11 cellular contexts compared by ENCODE assay signal in genomic region chr17:75228847-75229246, GRCh38. TPM values are rescaled to one million over a fixed set of nuclear protein-coding genes. Genes with fewer than 3 reads are reported as not detected.
DNase-seq lines count a peak whose midpoint lies in the region; ATAC-seq and TF ChIP-seq lines count a peak whose summit lies in the region.
"Had no signal": no experiment of that assay in that cellular context is flagged by ENCODE, and none has a peak within 500 bp of the region (broad histone marks: within the 10 kb centered on the region; RNA-seq: fewer than 3 reads in every experiment).

No MANE protein-coding gene starts in this region.

- no peaks in the 10 kb centered on the region for H3K27me3 ChIP-seq in neutrophil
- no peaks in the 10 kb centered on the region for H3K27me3 ChIP-seq in H7 (ENCODE audit: control insufficient read depth, insufficient read depth, low read length)

- no peak for TF ChIP-seq CTCF in neutrophil (IDR thresholded peaks at IDR 0.05)

- H3K36me3 ChIP-seq in neutrophil, result peaks cover 55% of the 10 kb centered on the region
- H3K36me3 ChIP-seq in H7 (replicated peaks; ENCODE audit: control insufficient read depth, insufficient read depth, low read length), result peaks cover 52% of the 10 kb centered on the region

- H3K4me3 ChIP-seq in neutrophil (ENCODE audit: low read depth in 1 of 2, low read length in 1 of 2) (peak overlapping the region in 1 of 2 experiments; percentile 28), H7 (ENCODE audit: insufficient read depth, low read depth, low read length) (no peak overlapping the region)
- H3K4me3 ChIP-seq: coronary artery, HAP-1 had no signal

- ATAC-seq in HG03108 (IDR thresholded peaks at IDR 0.05; ENCODE audit: unreplicated experiment), result no peak
- ATAC-seq: activated CD8-positive, alpha-beta memory T cell treated with anti-CD3 and anti-CD28 coated beads, Interleukin-2, amount 10 ng/mL, durations not matched to agents 7 days and 5 days had no signal

- H3K27ac ChIP-seq in angular gyrus (ENCODE audit: low read depth, low read length) (peak overlapping the region; percentile 37), neutrophil (peak overlapping the region; percentile 84)

- DNase-seq in CD1c-positive myeloid dendritic cell (ENCODE audit: extremely low spot score), result peak; percentile 74
- no peak for DNase-seq in COLO668 (lab: John Stamatoyannopoulos, UW; ENCODE audit: unreplicated experiment)
- DNase-seq in H7, result no peak
- DNase-seq: activated CD8-positive, alpha-beta memory T cell treated with anti-CD3 and anti-CD28 coated beads, Interleukin-2, amount 10 ng/mL, durations not matched to agents 7 days and 5 days; NCI-H1105 treated with DMSO at 0.1 percent for 48 hours; stimulated activated CD4-positive, alpha-beta T cell treated with anti-CD3 and anti-CD28 coated beads, Interleukin-12 subunit alpha, Interleukin-12 subunit beta, amount 100 ng/mL, for 4 hours had no signal

- peaks cover 22 to 30% of the 10 kb centered on the region in 2 experiments for H3K4me1 ChIP-seq in neutrophil (ENCODE audit: control insufficient read depth in 1 of 2, insufficient read depth in 1 of 2, low read depth in 1 of 2, low read length in 1 of 2)
- H3K4me1 ChIP-seq: HAP-1 had no signal

- H3K9me3 ChIP-seq in neutrophil, result no peaks in the 10 kb centered on the region
- H3K9me3 ChIP-seq: HAP-1 had no signal

RNA-seq across cellular contexts. Expression of gene NUP85, which starts 23.4 kb away (rescaled TPM):
- 61.7 and 62.8 TPM in 2 replicates for total RNA-seq in H7 (2014; rRNA removed; shearing (Covaris generic))

RNA-seq across cellular contexts. Expression of gene GGA3, which starts 32.6 kb away (rescaled TPM):
- total RNA-seq in H7 (2014; rRNA removed; shearing (Covaris generic)), result 30.8 and 34.8 TPM in 2 replicates

RNA-seq across cellular contexts. Expression of gene MRPS7, which starts 32.8 kb away (rescaled TPM):
- total RNA-seq in H7 (2014; rRNA removed; shearing (Covaris generic)), result 128 and 166 TPM in 2 replicates

RNA-seq across cellular contexts. Expression of gene MIF4GD, which starts 42.2 kb away (rescaled TPM):
- 28.0 TPM in 2 replicates for total RNA-seq in H7 (2014; rRNA removed; shearing (Covaris generic))

RNA-seq across cellular contexts. Expression of gene SUMO2, which starts 46.1 kb away (rescaled TPM):
- total RNA-seq in H7 (2014; rRNA removed; shearing (Covaris generic)), result 321 and 329 TPM in 2 replicates
